Comparison of ENCODE assay signal across 1 cellular context in the genomic region with DNA sequence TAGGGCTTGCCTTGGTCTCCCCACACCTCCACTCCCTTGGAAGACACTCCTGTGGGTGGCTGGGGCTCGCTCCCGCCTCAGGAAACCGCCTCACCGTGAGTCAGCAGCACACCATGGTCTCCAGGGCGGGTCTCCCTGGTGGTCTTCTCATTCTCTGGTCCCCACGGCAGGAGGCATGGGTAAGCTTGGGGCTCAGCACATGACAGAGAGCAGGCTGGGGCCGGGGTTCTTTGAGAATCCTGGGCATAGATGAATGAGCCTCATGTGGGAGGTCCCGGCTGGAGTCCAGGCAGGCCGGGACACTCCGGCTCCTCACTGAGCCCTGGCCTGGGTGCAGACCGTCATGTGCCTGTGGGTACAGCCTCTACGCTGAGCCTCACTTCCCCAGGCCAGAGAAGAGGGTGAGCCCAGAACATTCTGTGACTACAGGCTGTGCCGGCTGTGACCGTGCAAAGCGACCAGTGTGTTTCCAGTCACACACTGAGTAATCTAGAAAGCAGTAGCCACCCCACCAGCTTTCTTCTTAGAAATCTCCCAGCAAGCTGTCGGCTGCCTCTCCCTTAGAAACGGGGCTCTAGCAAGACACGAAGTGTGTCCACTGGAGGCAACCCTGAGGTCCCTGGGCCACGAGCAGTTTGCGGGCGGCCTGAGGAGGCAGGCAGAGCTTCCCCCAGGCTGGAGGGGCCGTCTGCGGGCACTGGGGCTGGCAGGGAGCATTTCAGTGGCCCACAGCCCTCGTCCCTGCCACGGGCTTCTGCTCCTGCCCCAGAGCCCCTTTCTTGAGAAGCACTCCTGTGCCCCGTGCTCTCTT.
TF ChIP-seq lines count a peak whose summit lies in the region.

No MANE protein-coding gene starts in this region.

TF ChIP-seq in IMR-90, 13 proteins besides CTCF, POLR2A, EP300 and RAD21:
- TF ChIP-seq MAFK (IDR thresholded peaks at IDR 0.05; ENCODE audit: low read depth, low read length) (no peak), MXI1 (IDR thresholded peaks at IDR 0.05; ENCODE audit: borderline replicate concordance, low read depth, low read length) (no peak), BHLHE40 (IDR thresholded peaks at IDR 0.05; ENCODE audit: low read depth, low read length) (no peak), CHD1 (IDR thresholded peaks at IDR 0.05; ENCODE audit: low read depth, low read length) (no peak), FOS (IDR thresholded peaks at IDR 0.05; ENCODE audit: low read depth, low read length) (no peak), RCOR1 (IDR thresholded peaks at IDR 0.05; ENCODE audit: insufficient replicate concordance, low read length) (no peak), SMC3 (IDR thresholded peaks at IDR 0.05; ENCODE audit: low read depth, low read length) (no peak)
- TF ChIP-seq, protein P1, sequence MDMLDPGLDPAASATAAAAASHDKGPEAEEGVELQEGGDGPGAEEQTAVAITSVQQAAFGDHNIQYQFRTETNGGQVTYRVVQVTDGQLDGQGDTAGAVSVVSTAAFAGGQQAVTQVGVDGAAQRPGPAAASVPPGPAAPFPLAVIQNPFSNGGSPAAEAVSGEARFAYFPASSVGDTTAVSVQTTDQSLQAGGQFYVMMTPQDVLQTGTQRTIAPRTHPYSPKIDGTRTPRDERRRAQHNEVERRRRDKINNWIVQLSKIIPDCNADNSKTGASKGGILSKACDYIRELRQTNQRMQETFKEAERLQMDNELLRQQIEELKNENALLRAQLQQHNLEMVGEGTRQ (IDR thresholded peaks at IDR 0.05; ENCODE audit: low read depth, low read length): no peak
- TF ChIP-seq, protein P2, sequence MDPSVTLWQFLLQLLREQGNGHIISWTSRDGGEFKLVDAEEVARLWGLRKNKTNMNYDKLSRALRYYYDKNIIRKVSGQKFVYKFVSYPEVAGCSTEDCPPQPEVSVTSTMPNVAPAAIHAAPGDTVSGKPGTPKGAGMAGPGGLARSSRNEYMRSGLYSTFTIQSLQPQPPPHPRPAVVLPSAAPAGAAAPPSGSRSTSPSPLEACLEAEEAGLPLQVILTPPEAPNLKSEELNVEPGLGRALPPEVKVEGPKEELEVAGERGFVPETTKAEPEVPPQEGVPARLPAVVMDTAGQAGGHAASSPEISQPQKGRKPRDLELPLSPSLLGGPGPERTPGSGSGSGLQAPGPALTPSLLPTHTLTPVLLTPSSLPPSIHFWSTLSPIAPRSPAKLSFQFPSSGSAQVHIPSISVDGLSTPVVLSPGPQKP (IDR thresholded peaks at IDR 0.05; ENCODE audit: borderline replicate concordance, low read depth, low read length): no peak
TF ChIP-seq in IMR-90: peak in this region for 0.
